Comparison of ENCODE assay signal across 8 cellular contexts in genomic region chr17:33291248-33292183, GRCh38. TPM values are rescaled to one million over a fixed set of nuclear protein-coding genes. Genes with fewer than 3 reads are reported as not detected.
DNase-seq lines count a peak whose midpoint lies in the region; ATAC-seq and TF ChIP-seq lines count a peak whose summit lies in the region.

No MANE protein-coding gene starts in this region.

- H3K27ac ChIP-seq in HUES64 (ENCODE audit: low read depth, low read length) (no peak overlapping the region), lower lobe of right lung (no peak overlapping the region)

- H3K36me3 ChIP-seq in HUES64 (ENCODE audit: insufficient read depth, low read length) (no peaks in the 10 kb centered on the region), lower lobe of right lung (no peaks in the 10 kb centered on the region)

- H3K4me1 ChIP-seq in HUES64 (ENCODE audit: insufficient read depth, low read length) (no peaks in the 10 kb centered on the region), lower lobe of right lung (peaks cover 11% of the 10 kb centered on the region)

- WGBS in HUES64: 2% methylated on average over 104 of the region's 104 CpGs

- intact Hi-C loops in lower lobe of right lung (cut with DNase I): no loop called here

- DNase-seq in AG08396 (ENCODE audit: low spot score): peak; percentile 55
- DNase-seq in cerebellar cortex (ENCODE audit: low spot score): peak; percentile 21
- DNase-seq in lower lobe of right lung: peak; percentile 46
- DNase-seq in NCI-H526 treated with DMSO at 0.1 percent for 48 hours (lab: John Stamatoyannopoulos, UW): no peak
- no peak for DNase-seq in NCI-H2029 (lab: John Stamatoyannopoulos, UW)
- no peak for DNase-seq in T-helper 1 cell

- peak in 1 of 2 donors; percentile 9 for ATAC-seq in lower lobe of right lung
- ATAC-seq in HG02798 (IDR thresholded peaks at IDR 0.05; ENCODE audit: poor library complexity, unreplicated experiment): no peak

- H3K9me3 ChIP-seq in HUES64 (ENCODE audit: insufficient read depth, low read depth, low read length) (no peaks in the 10 kb centered on the region), lower lobe of right lung (no peaks in the 10 kb centered on the region)

- H3K4me3 ChIP-seq in HUES64 (ENCODE audit: low read length): peak overlapping the region; percentile 62
- H3K4me3 ChIP-seq in lower lobe of right lung: peak overlapping the region; percentile 45

- peak overlapping the region; percentile 51; the same call in 1 of the 2 replicates for H3K9ac ChIP-seq in HUES64 (ENCODE audit: low read depth, low read length)

- H3K27me3 ChIP-seq in HUES64 (ENCODE audit: insufficient read depth, low read length): peaks cover 84% of the 10 kb centered on the region
- peaks cover 52% of the 10 kb centered on the region for H3K27me3 ChIP-seq in lower lobe of right lung (ENCODE audit: low read depth)

- no peak for TF ChIP-seq CTCF in lower lobe of right lung (IDR thresholded peaks at IDR 0.05)

RNA-seq across cellular contexts. Expression of gene ASIC2, which starts 1.6 kb away (rescaled TPM):
- 0.65 TPM for polyA plus RNA-seq in HUES64 (2013, experiment 1 of 2)
- 1.1 TPM for polyA plus RNA-seq in HUES64 (2013, experiment 2 of 2)
- total RNA-seq in lower lobe of right lung: not detected

Comparison
In these comparisons a context has a peak if more than half of its experiments do, and no peak if none do; other contexts are left out.
1. DNase-seq: peak in AG08396 (single experiment), cerebellar cortex (single experiment) and lower lobe of right lung (single experiment); none in NCI-H526 treated with DMSO at 0.1 percent for 48 hours (single experiment), NCI-H2029 (single experiment) and T-helper 1 cell (0 of 5).